26 cellular contexts compared by ENCODE assay signal in the genomic region with DNA sequence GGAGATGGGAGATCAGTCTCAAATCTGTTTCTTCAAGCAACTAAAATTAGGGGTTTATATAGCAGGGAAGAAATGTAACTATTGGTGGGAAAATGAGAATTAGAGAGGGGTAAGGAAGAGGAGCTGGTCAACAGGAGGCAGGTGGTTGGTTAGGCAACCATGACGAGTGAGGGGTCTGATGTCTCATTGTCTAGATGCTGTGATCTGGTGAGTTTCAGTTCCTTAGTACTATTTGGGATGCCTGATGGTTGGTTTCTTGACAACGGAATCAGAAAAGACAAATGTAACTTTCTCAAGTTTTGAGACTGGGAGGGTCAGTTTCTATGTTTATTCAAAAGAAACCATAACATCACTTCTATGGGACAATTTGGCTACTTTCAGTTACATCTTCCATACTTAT.
"Had no signal": no experiment of that assay in that cellular context is flagged by ENCODE, and none has a peak within 500 bp of the region (broad histone marks: within the 10 kb centered on the region; RNA-seq: fewer than 3 reads in every experiment).

No MANE protein-coding gene starts in this region.

- H3K9me3 ChIP-seq: right lobe of liver, testis, transverse colon had no signal

- H3K4me1 Mint-ChIP-seq: activated T-helper 17 cell treated with anti-CD3 and anti-CD28 coated beads, Interleukin-2, amount 50 U/mL, for 72 hours; endodermal cell; natural killer cell; neural progenitor cell had no signal

- H3K27ac Mint-ChIP-seq: activated B cell treated with CpG ODN at 0.5 μM for 24 hours; activated CD8-positive, alpha-beta T cell treated with anti-CD3 and anti-CD28 coated beads for 36 hours; activated T-helper 17 cell treated with anti-CD3 and anti-CD28 coated beads, Interleukin-2, amount 50 U/mL, for 72 hours; endodermal cell; natural killer cell; neural progenitor cell; T-helper 2 cell treated with Interferon-gamma antibody and Interleukin-4, amounts not matched to agents 5 μg/mL and 100 μg/mL, for 36 hours had no signal

- FAIRE-seq: astrocyte, islet of Langerhans had no signal

- H3K4me3 Mint-ChIP-seq: activated B cell treated with CpG ODN at 0.5 μM for 24 hours; activated CD8-positive, alpha-beta T cell treated with anti-CD3 and anti-CD28 coated beads for 36 hours; activated T-cell treated with anti-CD3 and anti-CD28 coated beads, Interleukin-2, amount 50 U/mL, for 4 hours; activated T-helper 17 cell treated with anti-CD3 and anti-CD28 coated beads, Interleukin-2, amount 50 U/mL, for 72 hours; endodermal cell; natural killer cell; neural progenitor cell; T-helper 2 cell treated with Interferon-gamma antibody and Interleukin-4, amounts not matched to agents 5 μg/mL and 100 μg/mL, for 36 hours had no signal

- H3K9me3 Mint-ChIP-seq: activated T-cell treated with anti-CD3 and anti-CD28 coated beads, Interleukin-2, amount 50 U/mL, for 4 hours; endodermal cell; natural killer cell; T-helper 2 cell treated with Interferon-gamma antibody and Interleukin-4, amounts not matched to agents 5 μg/mL and 100 μg/mL, for 36 hours had no signal

- H3K27me3 ChIP-seq: brain microvascular endothelial cell, foreskin keratinocyte, neural progenitor cell, right lobe of liver, testis, transverse colon had no signal

- H3K4me3 ChIP-seq: left ventricle myocardium inferior, lung, neural progenitor cell, right lobe of liver, testis, transverse colon had no signal

- H3K36me3 ChIP-seq: brain microvascular endothelial cell, left ventricle myocardium inferior, neural progenitor cell, right lobe of liver, transverse colon had no signal

- H3K4me1 ChIP-seq: foreskin keratinocyte, left ventricle myocardium inferior, right lobe of liver, testis, transverse colon had no signal

- H3K9ac ChIP-seq: neural progenitor cell had no signal

- DNase-seq: activated B cell treated with CpG ODN at 0.5 μM for 24 hours; activated CD4-positive, alpha-beta T cell treated with anti-CD3 and anti-CD28 coated beads, Interleukin-2, amount 50 U/mL, for 1 hour; activated CD8-positive, alpha-beta T cell treated with anti-CD3 and anti-CD28 coated beads for 36 hours; activated gamma-delta T cell treated with Interleukin-2 at 50 U/mL for 16 hours; activated naive CD4-positive, alpha-beta T cell treated with anti-CD3 and anti-CD28 coated beads, Interleukin-2, amount 50 U/mL, for 16 hours; activated T-cell treated with anti-CD3 and anti-CD28 coated beads, Interleukin-2, amount 50 U/mL, for 4 hours; amniotic stem cell; brain microvascular endothelial cell; cortex of kidney; endodermal cell; foreskin keratinocyte; left ventricle myocardium inferior; mesendoderm; natural killer cell; occipital lobe; right lobe of liver; stimulated activated CD4-positive, alpha-beta T cell treated with anti-CD3 and anti-CD28 coated beads, Interleukin-2, amount 100 ng/mL, for 48 hours; stimulated activated naive CD8-positive, alpha-beta T cell treated with anti-CD3 and anti-CD28 coated beads, Interleukin-15, Interleukin-2, amounts not matched to agents 100 U/mL and 50 U/mL, for 24 hours; testis; transverse colon had no signal

- H3K36me3 Mint-ChIP-seq: natural killer cell, neural progenitor cell had no signal

- H2AFZ ChIP-seq: neural progenitor cell had no signal

- H3K27ac ChIP-seq: brain microvascular endothelial cell, foreskin keratinocyte, left ventricle myocardium inferior, neural progenitor cell, right lobe of liver, testis, transverse colon had no signal

- H3K4me2 ChIP-seq: neural progenitor cell had no signal
